ENCODE assay signal across 17 cellular contexts in genomic region chr21:43771199-43771675, GRCh38. TPM values are rescaled to one million over a fixed set of nuclear protein-coding genes. Genes with fewer than 3 reads are reported as not detected.
A peak's percentile ranks its signal among the peaks of the same experiment; 100 is the strongest.
DNase-seq lines count a peak whose midpoint lies in the region; ATAC-seq and TF ChIP-seq lines count a peak whose summit lies in the region.
"Had no signal": no experiment of that assay in that cellular context is flagged by ENCODE, and none has a peak within 500 bp of the region (broad histone marks: within the 10 kb centered on the region; RNA-seq: fewer than 3 reads in every experiment).

No MANE protein-coding gene starts in this region.

- no peak for TF ChIP-seq CTCF in left ventricle myocardium inferior (IDR thresholded peaks at IDR 0.05; ENCODE audit: borderline replicate concordance)

- H3K9me3 ChIP-seq in left ventricle myocardium inferior (replicated peaks) = no peaks in the 10 kb centered on the region
- H3K9me3 ChIP-seq: body of pancreas had no signal

- no peak overlapping the region for H3K4me3 ChIP-seq in left ventricle myocardium inferior
- H3K4me3 ChIP-seq: body of pancreas had no signal

- intact Hi-C loops in Right ventricle myocardium inferior (cut with DNase I) = no loop called here
- intact Hi-C loops in left ventricle myocardium inferior (cut with micrococcal nuclease) = no loop called here

- peaks cover 38% of the 10 kb centered on the region for H3K4me1 ChIP-seq in left ventricle myocardium inferior

- no peak overlapping the region for H3K27ac ChIP-seq in left ventricle myocardium inferior (replicated peaks)
- H3K27ac ChIP-seq: body of pancreas had no signal

- DNase-seq in Right ventricle myocardium inferior (ENCODE audit: missing footprints) = peak; percentile 4
- no peak for DNase-seq in left ventricle myocardium inferior
- peak; percentile 34 for DNase-seq in SK-MEL-5 (ENCODE audit: low read depth, low spot score)
- no peak for DNase-seq in NCI-H2029 (lab: John Stamatoyannopoulos, UW)
- DNase-seq in epidermal melanocyte (ENCODE audit: insufficient read length, low spot score) = no peak
- DNase-seq in glomerular visceral epithelial cell (ENCODE audit: extremely low spot score) = no peak
- no peak for DNase-seq in NCI-H1436 treated with DMSO at 0.1 percent for 48 hours (lab: John Stamatoyannopoulos, UW)
- DNase-seq: activated CD4-positive, alpha-beta T cell treated with anti-CD3 and anti-CD28 coated beads, Interleukin-2, amount 50 U/mL, for 4 hours; body of pancreas; islet precursor cell; NCI-H1105; NCI-H2171; NCI-H748 treated with DMSO at 0.1 percent for 48 hours; retina; stimulated activated naive CD4-positive, alpha-beta T cell had no signal

- no peaks in the 10 kb centered on the region for H3K27me3 ChIP-seq in left ventricle myocardium inferior (ENCODE audit: low read depth)
- H3K27me3 ChIP-seq: body of pancreas had no signal

- peaks cover 23% of the 10 kb centered on the region for H3K36me3 ChIP-seq in left ventricle myocardium inferior

- in situ Hi-C loops in SK-MEL-5 (cut with HindIII; ENCODE audit: low pct_unique_long_range_greater_than_20kb, low sequenced_read_pairs) = no loop called here

- ATAC-seq in Right ventricle myocardium inferior (no peak), esophagus mucosa (peak; percentile 33)
- ATAC-seq: activated naive CD4-positive, alpha-beta T cell treated with anti-CD3 and anti-CD28 coated beads, Interleukin-2, amount 50 U/mL, for 72 hours; body of pancreas had no signal

RNA-seq across cellular contexts. Expression of gene CSTB, which starts 4.9 kb away (rescaled TPM):
- total RNA-seq in Right ventricle myocardium inferior (44.1 TPM), left ventricle myocardium inferior (40.6 TPM), esophagus mucosa (2,371 TPM)
- 48.2 and 50.4 TPM in 2 replicates for total RNA-seq in SK-MEL-5 (2014; rRNA removed; shearing (Covaris generic))
- polyA plus RNA-seq in SK-MEL-5 (2015; cell fraction: cytosol; rRNA removed) = 87.3 and 113 TPM in 2 replicates
- 31.4 TPM in 2 replicates for polyA plus RNA-seq in SK-MEL-5 (2015; cell fraction: nucleus; rRNA removed)

RNA-seq across cellular contexts. Expression of gene RRP1, which starts 18.1 kb away (rescaled TPM):
- 10.1 TPM for total RNA-seq in Right ventricle myocardium inferior
- 8.5 TPM for total RNA-seq in left ventricle myocardium inferior
- total RNA-seq in SK-MEL-5 (2014; rRNA removed; shearing (Covaris generic)) = 23.1 and 25.7 TPM in 2 replicates
- polyA plus RNA-seq in SK-MEL-5 (2015; cell fraction: cytosol; rRNA removed) = 21.8 TPM in 2 replicates
- 85.5 and 108 TPM in 2 replicates for polyA plus RNA-seq in SK-MEL-5 (2015; cell fraction: nucleus; rRNA removed)
- total RNA-seq in esophagus mucosa = 30.8 TPM

RNA-seq across cellular contexts. Expression of gene PDXK, which starts 52.3 kb away (rescaled TPM):
- total RNA-seq in Right ventricle myocardium inferior = 105 TPM
- total RNA-seq in left ventricle myocardium inferior = 88.4 TPM
- total RNA-seq in SK-MEL-5 (2014; rRNA removed; shearing (Covaris generic)) = 63.5 and 69.9 TPM in 2 replicates
- polyA plus RNA-seq in SK-MEL-5 (2015; cell fraction: cytosol; rRNA removed) = 48.4 and 50.3 TPM in 2 replicates
- polyA plus RNA-seq in SK-MEL-5 (2015; cell fraction: nucleus; rRNA removed) = 31.1 and 42.1 TPM in 2 replicates
- 134 TPM for total RNA-seq in esophagus mucosa

Comparison
In these comparisons a context has a peak if more than half of its experiments do, and no peak if none do; other contexts are left out.
1. DNase-seq: peak in Right ventricle myocardium inferior (single experiment) and SK-MEL-5 (single experiment); none in left ventricle myocardium inferior (single experiment), NCI-H2029 (single experiment), epidermal melanocyte (single experiment), glomerular visceral epithelial cell (single experiment) and NCI-H1436 treated with DMSO at 0.1 percent for 48 hours (single experiment).
2. RNA of gene CSTB, which starts 4.9 kb away (total RNA-seq): 2,371 TPM in esophagus mucosa (single experiment); 48.2 to 50.4 TPM in SK-MEL-5, 44.1 TPM in Right ventricle myocardium inferior (single experiment) and 40.6 TPM in left ventricle myocardium inferior (single experiment); every median in the first group is over 10 times any median in the second.